18 cellular contexts compared by ENCODE assay signal in the genomic region with DNA sequence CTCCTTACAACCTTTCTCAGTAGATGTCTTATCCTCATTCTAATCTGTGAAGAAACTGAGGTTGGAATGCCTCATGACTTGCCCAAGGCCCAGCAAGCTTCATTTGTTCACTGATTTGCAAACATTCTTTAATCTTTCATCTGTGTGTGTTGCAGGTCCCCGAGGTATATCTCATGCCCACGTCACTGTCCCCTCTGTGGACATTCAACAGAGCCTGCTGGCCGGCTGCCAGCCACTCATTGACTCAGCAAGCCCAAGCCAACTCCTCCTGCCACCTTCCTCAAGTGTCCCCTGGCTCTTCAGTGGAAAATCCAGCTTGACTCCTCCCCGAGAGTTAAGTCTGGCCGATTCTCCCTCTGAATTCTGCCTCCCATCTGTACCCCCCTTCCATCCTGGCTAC. TPM values are rescaled to one million over a fixed set of nuclear protein-coding genes. Genes with fewer than 3 reads are reported as not detected.
DNase-seq lines count a peak whose midpoint lies in the region; ATAC-seq and TF ChIP-seq lines count a peak whose summit lies in the region.
"Had no signal": no experiment of that assay in that cellular context is flagged by ENCODE, and none has a peak within 500 bp of the region (broad histone marks: within the 10 kb centered on the region; RNA-seq: fewer than 3 reads in every experiment).

No MANE protein-coding gene starts in this region.

- H3K4me1 ChIP-seq in BE2C: peaks cover 9% of the 10 kb centered on the region
- H3K4me1 ChIP-seq: uterus had no signal

- no peaks in the 10 kb centered on the region for H3K27me3 ChIP-seq in BE2C
- H3K27me3 ChIP-seq: BLaER1, uterus had no signal

- H3K9me3 ChIP-seq in BE2C: no peaks in the 10 kb centered on the region
- H3K9me3 ChIP-seq: BLaER1, left lung, uterus had no signal

- H3K36me3 ChIP-seq in BE2C: no peaks in the 10 kb centered on the region; the same call in 1 of the 2 replicates
- H3K36me3 ChIP-seq: left lung, uterus had no signal

- no peak for TF ChIP-seq CTCF in BE2C (IDR thresholded peaks at IDR 0.05; ENCODE audit: low read depth, low read length)

- DNase-seq in BE2C: peak; percentile 87
- DNase-seq in DMS53 treated with DMSO at 0.1 percent for 48 hours (lab: John Stamatoyannopoulos, UW; ENCODE audit: unreplicated experiment): peak; percentile 0
- DNase-seq in RPMI7951 (ENCODE audit: low read depth): peak; percentile 25
- peak; percentile 63 for DNase-seq in kidney tubule cell (ENCODE audit: low spot score)
- DNase-seq in hippocampal formation (lab: John Stamatoyannopoulos, UW): no peak
- no peak for DNase-seq in inferior parietal cortex (ENCODE audit: extremely low spot score)
- DNase-seq in activated gamma-delta T cell treated with Interleukin-2 at 50 U/mL for 16 hours: no peak
- DNase-seq: activated CD4-positive, alpha-beta T cell treated with anti-CD3 and anti-CD28 coated beads, Interleukin-2, amount 10 ng/mL, durations not matched to agents 24 days and 14 days; activated T-cell treated with anti-CD3 and anti-CD28 coated beads, Interleukin-2, amount 50 U/mL, for 24 hours; hypothalamus; naive B cell; NCI-H2081; stimulated activated CD4-positive, alpha-beta T cell treated with anti-CD3 and anti-CD28 coated beads, Interleukin-2, amount 100 ng/mL, for 24 hours; uterus had no signal

- no peak overlapping the region for H3K4me3 ChIP-seq in BE2C (ENCODE audit: low read depth, low read length)
- H3K4me3 ChIP-seq: BLaER1, left lung, uterus had no signal

- no peak for ATAC-seq in HG03039 (IDR thresholded peaks at IDR 0.05; ENCODE audit: unreplicated experiment)
- ATAC-seq: esophagus mucosa, left lung had no signal

RNA-seq across cellular contexts. Expression of a gene that starts 1.9 kb away (rescaled TPM):
- polyA plus RNA-seq in BE2C (2012; ENCODE audit: insufficient read depth, insufficient read length, low read depth): 21.1 TPM
- 12.7 and 22.6 TPM in 2 replicates for total RNA-seq in RPMI7951 (2014; rRNA removed; shearing (Covaris generic))

RNA-seq across cellular contexts. Expression of a gene that starts 30.4 kb away (rescaled TPM):
- 44.1 TPM for polyA plus RNA-seq in BE2C (2012; ENCODE audit: insufficient read depth, insufficient read length, low read depth)
- total RNA-seq in RPMI7951 (2014; rRNA removed; shearing (Covaris generic)): 4.2 and 6.5 TPM in 2 replicates

Comparison
In these comparisons a context has a peak if more than half of its experiments do, and no peak if none do; other contexts are left out.
1. DNase-seq: peak in BE2C (single experiment), DMS53 treated with DMSO at 0.1 percent for 48 hours (single experiment), RPMI7951 (single experiment) and kidney tubule cell (single experiment); none in hippocampal formation (0 of 2), inferior parietal cortex (single experiment) and activated gamma-delta T cell treated with Interleukin-2 at 50 U/mL for 16 hours (single experiment).